Comparison of ENCODE assay signal across 9 cellular contexts in genomic region chr2:227783404-227784138, GRCh38. TPM values are rescaled to one million over a fixed set of nuclear protein-coding genes. Genes with fewer than 3 reads are reported as not detected.
DNase-seq lines count a peak whose midpoint lies in the region; ATAC-seq and TF ChIP-seq lines count a peak whose summit lies in the region.
"Had no signal": no experiment of that assay in that cellular context is flagged by ENCODE, and none has a peak within 500 bp of the region (broad histone marks: within the 10 kb centered on the region; RNA-seq: fewer than 3 reads in every experiment).

No MANE protein-coding gene starts in this region.

- POLR2A ChIA-PET in A673 (lab: Charles Lee; ENCODE audit: low non-redundant PET): no interaction called here

- intact Hi-C loops in A673 (cut with micrococcal nuclease; ENCODE audit: unreplicated experiment): no loop called here

- H3K9me3 ChIP-seq in duodenal mucosa (ENCODE audit: control insufficient read depth in 1 of 2, low read length in 2 of 2): no peaks in the 10 kb centered on the region
- H3K9me3 ChIP-seq in A673 (ENCODE audit: low read depth, low read length, poor library complexity, severe bottlenecking): no peaks in the 10 kb centered on the region
- H3K9me3 ChIP-seq: heart left ventricle had no signal

- no peak overlapping the region for H3K9ac ChIP-seq in duodenal mucosa (ENCODE audit: low read depth in 1 of 2, low read length in 2 of 2)

- CTCF ChIA-PET in A673 (lab: Charles Lee): no interaction called here

- peak; percentile 79 for DNase-seq in GM12864 (ENCODE audit: low read depth)
- no peak for DNase-seq in effector CD4-positive, alpha-beta T cell
- DNase-seq in A673 (ENCODE audit: low spot score): no peak
- DNase-seq in activated gamma-delta T cell (lab: John Stamatoyannopoulos, UW): no peak
- DNase-seq in cerebellar cortex (ENCODE audit: low spot score): no peak
- DNase-seq: heart left ventricle had no signal

- ATAC-seq in GM19467 (IDR thresholded peaks at IDR 0.05; ENCODE audit: unreplicated experiment) (peak; percentile 99), HG03442 (IDR thresholded peaks at IDR 0.05; ENCODE audit: unreplicated experiment) (peak; percentile 95)

- H3K27ac ChIP-seq in duodenal mucosa (ENCODE audit: low read depth, low read length) (no peak overlapping the region), A673 (ENCODE audit: low read depth, low read length, poor library complexity, severe bottlenecking) (no peak overlapping the region)

- peak overlapping the region; percentile 34 for H3K4me3 ChIP-seq in GM12864 (ENCODE audit: low read depth, low read length)
- H3K4me3 ChIP-seq in duodenal mucosa (ENCODE audit: low read depth in 1 of 2, low read length in 2 of 2): peak overlapping the region; percentile 23 to 28
- H3K4me3 ChIP-seq in A673 (ENCODE audit: low read depth, low read length, poor library complexity, severe bottlenecking): no peak overlapping the region

- H3K27me3 ChIP-seq in duodenal mucosa (ENCODE audit: control insufficient read depth in 1 of 2, insufficient read depth in 2 of 2, low read length in 2 of 2) (no peaks in the 10 kb centered on the region), A673 (replicated peaks; ENCODE audit: insufficient read depth, low read depth, low read length, poor library complexity) (no peaks in the 10 kb centered on the region)

- BruUV-seq in A673 (replicated peaks; lab: Mats Ljungman, UMichigan): no TSS peak

- TF ChIP-seq CTCF in GM12864 (IDR thresholded peaks at IDR 0.05; ENCODE audit: low read depth, low read length, missing control alignments): no peak
- TF ChIP-seq CTCF in A673 (conservative IDR thresholded peaks at IDR 0.05; ENCODE audit: low read depth, low read length): no peak

- H3K36me3 ChIP-seq in duodenal mucosa (ENCODE audit: control insufficient read depth in 1 of 2, insufficient read depth in 2 of 2, low read length in 2 of 2) (no peaks in the 10 kb centered on the region), A673 (ENCODE audit: insufficient read depth, low read length, poor library complexity, severe bottlenecking) (no peaks in the 10 kb centered on the region)
- H3K36me3 ChIP-seq: heart left ventricle had no signal

- H3K4me1 ChIP-seq in duodenal mucosa (ENCODE audit: control insufficient read depth in 1 of 2, insufficient read depth in 2 of 2, low read length in 2 of 2) (peaks cover 23 to 29% of the 10 kb centered on the region in 2 donors), A673 (ENCODE audit: insufficient read depth, low read length, poor library complexity, severe bottlenecking) (no peaks in the 10 kb centered on the region)

RNA-seq across cellular contexts. Expression of gene CCL20, which starts 30.1 kb away (rescaled TPM):
- total RNA-seq in A673 (2021): not detected in 2 replicates

RNA-seq across cellular contexts. Expression of gene SCYGR8, which starts 37.9 kb away (rescaled TPM):
- total RNA-seq in A673 (2021): not detected in 2 replicates
- total RNA-seq: heart left ventricle had no signal

RNA-seq across cellular contexts. Expression of gene SCYGR7, which starts 55.4 kb away (rescaled TPM):
- total RNA-seq in A673 (2021): not detected in 2 replicates
- total RNA-seq: heart left ventricle had no signal

RNA-seq across cellular contexts. Expression of gene SCYGR6, which starts 59.0 kb away (rescaled TPM):
- not detected in 2 replicates for total RNA-seq in A673 (2021)
- total RNA-seq: heart left ventricle had no signal
